Comparison of ENCODE assay signal across 15 cellular contexts in the genomic region with DNA sequence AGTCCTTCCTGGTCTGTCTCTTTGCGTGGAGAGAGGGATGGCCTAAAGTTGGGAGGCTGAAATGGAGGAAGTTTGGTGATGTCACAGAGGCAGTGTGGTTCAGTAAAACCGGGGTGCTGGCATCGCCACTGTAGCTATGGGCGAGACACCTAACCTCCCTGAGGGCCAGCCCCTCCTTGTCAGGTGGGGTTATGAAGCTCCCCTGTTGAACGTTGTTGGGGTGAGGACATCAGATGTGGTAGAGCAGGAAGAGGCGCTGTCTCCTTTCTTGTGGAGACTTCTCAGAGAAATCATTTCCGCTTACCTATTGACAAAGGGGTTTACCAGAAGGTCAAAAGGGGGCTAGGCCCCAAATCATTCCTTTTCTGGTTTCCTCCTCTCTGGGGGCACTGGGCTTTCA.
DNase-seq lines count a peak whose midpoint lies in the region; ATAC-seq and TF ChIP-seq lines count a peak whose summit lies in the region.
"Had no signal": no experiment of that assay in that cellular context is flagged by ENCODE, and none has a peak within 500 bp of the region (broad histone marks: within the 10 kb centered on the region; RNA-seq: fewer than 3 reads in every experiment).

No MANE protein-coding gene starts in this region.

- 58 to 59% methylated on average over 7 of the region's 7 CpGs for WGBS in esophagus, 2 donors
- WGBS in right cardiac atrium: 92% methylated on average over 7 of the region's 7 CpGs

- H3K36me3 ChIP-seq in CD8-positive, alpha-beta T cell (ENCODE audit: insufficient read depth, low read length): no peaks in the 10 kb centered on the region
- H3K36me3 ChIP-seq in esophagus (ENCODE audit: control insufficient read depth in 2 of 2, insufficient read depth in 2 of 2, low read length in 1 of 2): no peaks in the 10 kb centered on the region
- H3K36me3 ChIP-seq: SJSA1 had no signal

- CTCF ChIA-PET in CD4-positive, alpha-beta T cell (lab: Charles Lee): no interaction called here
- CTCF ChIA-PET in CD8-positive, alpha-beta T cell (lab: Charles Lee): interaction anchor here (0.7 kb wide), 1 partner anchor 292 kb away, joined by 3 read pairs; no protein-coding TSS in a partner anchor

- H3K4me1 Mint-ChIP-seq in CD4-positive, alpha-beta T cell (ENCODE audit: low read depth): peaks cover 32% of the 10 kb centered on the region
- H3K4me1 Mint-ChIP-seq in CD8-positive, alpha-beta T cell (ENCODE audit: low read depth): peaks cover 17% of the 10 kb centered on the region
- H3K4me1 Mint-ChIP-seq in activated T-helper 1 cell treated with anti-CD3 and anti-CD28 coated beads, Interleukin-12 subunit alpha, Interleukin-12 subunit beta, Interleukin-2, Interleukin-4 antibody, amounts not matched to agents 30 ng/mL and 10 ng/mL and 1 ng/mL, durations not matched to agents 14 hours and 24 hours and 36 hours (ENCODE audit: low read depth): peaks cover 9% of the 10 kb centered on the region
- H3K4me1 Mint-ChIP-seq: immature natural killer cell had no signal

- no peak overlapping the region for H3K27ac ChIP-seq in CD4-positive, alpha-beta T cell (ENCODE audit: low read depth, low read length)
- no peak overlapping the region for H3K27ac ChIP-seq in CD8-positive, alpha-beta T cell (ENCODE audit: low read depth, low read length)
- H3K27ac ChIP-seq in esophagus (ENCODE audit: low read depth in 2 of 2, low read length in 1 of 2) (peak overlapping the region; percentile 83 to 89), right cardiac atrium (ENCODE audit: low read length) (no peak overlapping the region)
- H3K27ac ChIP-seq: SJSA1 had no signal

- TF ChIP-seq CTCF in CD4-positive, alpha-beta T cell (IDR thresholded peaks at IDR 0.05): no peak
- no peak for TF ChIP-seq CTCF in CD8-positive, alpha-beta T cell (IDR thresholded peaks at IDR 0.05)

- ATAC-seq in CD4-positive, alpha-beta T cell (ENCODE audit: poor library complexity): peak; percentile 91
- peak; percentile 92 for ATAC-seq in CD8-positive, alpha-beta T cell
- no peak for ATAC-seq in right cardiac atrium
- ATAC-seq: activated CD4-positive, CD25-positive, alpha-beta regulatory T cell treated with anti-CD3 and anti-CD28 coated beads, Interleukin-2, amount 50 U/mL, for 24 hours; Panc1 had no signal

- peak overlapping the region; percentile 38 for H3K27ac Mint-ChIP-seq in CD4-positive, alpha-beta T cell
- peak overlapping the region; percentile 89 for H3K27ac Mint-ChIP-seq in CD8-positive, alpha-beta T cell
- no peak overlapping the region for H3K27ac Mint-ChIP-seq in activated T-helper 1 cell treated with anti-CD3 and anti-CD28 coated beads, Interleukin-12 subunit alpha, Interleukin-12 subunit beta, Interleukin-2, Interleukin-4 antibody, amounts not matched to agents 30 ng/mL and 10 ng/mL and 1 ng/mL, durations not matched to agents 14 hours and 24 hours and 36 hours
- H3K27ac Mint-ChIP-seq: immature natural killer cell had no signal

- no peak overlapping the region for H3K4me3 ChIP-seq in CD8-positive, alpha-beta T cell (ENCODE audit: low read depth, low read length)
- H3K4me3 ChIP-seq in esophagus (ENCODE audit: low read depth in 1 of 2, low read length in 2 of 2): no peak overlapping the region
- no peak overlapping the region for H3K4me3 ChIP-seq in right cardiac atrium (ENCODE audit: low read length)
- H3K4me3 ChIP-seq: lung, SJSA1 had no signal

- DNase-seq in CD4-positive, alpha-beta T cell: peak in 3 of 10 experiments; percentile 19 to 59 (median 24)
- DNase-seq in CD8-positive, alpha-beta T cell: peak in 4 of 7 experiments; percentile 6 to 68 (median 19)
- DNase-seq in activated T-helper 1 cell treated with anti-CD3 and anti-CD28 coated beads, Interleukin-12 subunit alpha, Interleukin-12 subunit beta, Interleukin-2, Interleukin-4 antibody, amounts not matched to agents 30 ng/mL and 10 ng/mL and 1 ng/mL, durations not matched to agents 14 hours and 24 hours and 36 hours (ENCODE audit: low spot score): peak; percentile 1
- DNase-seq in islet precursor cell (no peak), NOMO-1 treated with DMSO at 0.1 percent for 48 hours (lab: John Stamatoyannopoulos, UW; ENCODE audit: unreplicated experiment) (no peak), ureter (ENCODE audit: low spot score) (no peak), right cardiac atrium (no peak)
- DNase-seq: GOT3; immature natural killer cell; stimulated activated CD4-positive, alpha-beta T cell treated with anti-CD3 and anti-CD28 coated beads, Interleukin-1b, Interleukin-23, amount 100 ng/mL, for 48 hours had no signal

- POLR2A ChIA-PET in CD4-positive, alpha-beta T cell (lab: Charles Lee): interaction anchor here (0.7 to 1.3 kb wide), 2 partner anchors 14 to 292 kb away, joined by 3 read pairs; no protein-coding TSS in a partner anchor
- POLR2A ChIA-PET in CD8-positive, alpha-beta T cell (lab: Charles Lee): no interaction called here

- peaks cover 23% of the 10 kb centered on the region for H3K4me1 ChIP-seq in CD8-positive, alpha-beta T cell (ENCODE audit: insufficient read depth, low read length)
- peaks cover 5 to 21% of the 10 kb centered on the region in 2 donors for H3K4me1 ChIP-seq in esophagus (ENCODE audit: control insufficient read depth in 2 of 2, insufficient read depth in 2 of 2, low read length in 1 of 2)
- H3K4me1 ChIP-seq in right cardiac atrium (ENCODE audit: control insufficient read depth, insufficient read depth, low read length): no peaks in the 10 kb centered on the region
- H3K4me1 ChIP-seq: SJSA1 had no signal

- peaks cover 33% of the 10 kb centered on the region for H3K27me3 Mint-ChIP-seq in CD4-positive, alpha-beta T cell
- H3K27me3 Mint-ChIP-seq in CD8-positive, alpha-beta T cell (ENCODE audit: low read depth): peaks cover 19% of the 10 kb centered on the region
- peaks cover 8% of the 10 kb centered on the region for H3K27me3 Mint-ChIP-seq in activated T-helper 1 cell treated with anti-CD3 and anti-CD28 coated beads, Interleukin-12 subunit alpha, Interleukin-12 subunit beta, Interleukin-2, Interleukin-4 antibody, amounts not matched to agents 30 ng/mL and 10 ng/mL and 1 ng/mL, durations not matched to agents 14 hours and 24 hours and 36 hours (ENCODE audit: insufficient read depth)

- no peaks in the 10 kb centered on the region for H3K36me3 Mint-ChIP-seq in CD4-positive, alpha-beta T cell (ENCODE audit: low read depth)
- H3K36me3 Mint-ChIP-seq in CD8-positive, alpha-beta T cell: no peaks in the 10 kb centered on the region
- no peaks in the 10 kb centered on the region for H3K36me3 Mint-ChIP-seq in activated T-helper 1 cell treated with anti-CD3 and anti-CD28 coated beads, Interleukin-12 subunit alpha, Interleukin-12 subunit beta, Interleukin-2, Interleukin-4 antibody, amounts not matched to agents 30 ng/mL and 10 ng/mL and 1 ng/mL, durations not matched to agents 14 hours and 24 hours and 36 hours (ENCODE audit: low read depth)
- H3K36me3 Mint-ChIP-seq: immature natural killer cell had no signal

- H3K9me3 ChIP-seq in CD4-positive, alpha-beta T cell (ENCODE audit: control insufficient read depth, low read length): no peaks in the 10 kb centered on the region
- no peaks in the 10 kb centered on the region for H3K9me3 ChIP-seq in CD8-positive, alpha-beta T cell (ENCODE audit: low read length)
- H3K9me3 ChIP-seq in esophagus (ENCODE audit: control insufficient read depth in 2 of 2, insufficient read depth in 1 of 2, low read depth in 1 of 2, low read length in 1 of 2) (peaks cover 0 to 2% of the 10 kb centered on the region in 2 donors), right cardiac atrium (ENCODE audit: control insufficient read depth, low read length) (no peaks in the 10 kb centered on the region)
- H3K9me3 ChIP-seq: SJSA1 had no signal

- H3K4me3 Mint-ChIP-seq in CD4-positive, alpha-beta T cell: peak overlapping the region; percentile 74
- peak overlapping the region; percentile 26 for H3K4me3 Mint-ChIP-seq in CD8-positive, alpha-beta T cell
- H3K4me3 Mint-ChIP-seq in activated T-helper 1 cell treated with anti-CD3 and anti-CD28 coated beads, Interleukin-12 subunit alpha, Interleukin-12 subunit beta, Interleukin-2, Interleukin-4 antibody, amounts not matched to agents 30 ng/mL and 10 ng/mL and 1 ng/mL, durations not matched to agents 14 hours and 24 hours and 36 hours: no peak overlapping the region
- H3K4me3 Mint-ChIP-seq: immature natural killer cell had no signal

- H3K27me3 ChIP-seq in CD4-positive, alpha-beta T cell (ENCODE audit: control insufficient read depth, insufficient read depth, low read length): peaks cover 10% of the 10 kb centered on the region
- H3K27me3 ChIP-seq in CD8-positive, alpha-beta T cell (ENCODE audit: insufficient read depth, low read length): no peaks in the 10 kb centered on the region
- H3K27me3 ChIP-seq in esophagus (ENCODE audit: control insufficient read depth in 1 of 2, insufficient read depth in 2 of 2, low read length in 2 of 2) (no peaks in the 10 kb centered on the region), right cardiac atrium (ENCODE audit: control insufficient read depth, insufficient read depth) (no peaks in the 10 kb centered on the region)
- H3K27me3 ChIP-seq: SJSA1 had no signal

- no peaks in the 10 kb centered on the region for H3K9me3 Mint-ChIP-seq in CD4-positive, alpha-beta T cell
- no peaks in the 10 kb centered on the region for H3K9me3 Mint-ChIP-seq in CD8-positive, alpha-beta T cell
- peaks cover 3% of the 10 kb centered on the region for H3K9me3 Mint-ChIP-seq in activated T-helper 1 cell treated with anti-CD3 and anti-CD28 coated beads, Interleukin-12 subunit alpha, Interleukin-12 subunit beta, Interleukin-2, Interleukin-4 antibody, amounts not matched to agents 30 ng/mL and 10 ng/mL and 1 ng/mL, durations not matched to agents 14 hours and 24 hours and 36 hours
- H3K9me3 Mint-ChIP-seq: immature natural killer cell had no signal

- intact Hi-C loops in CD4-positive, alpha-beta T cell (cut with DNase I, micrococcal nuclease): no loop called here
- intact Hi-C loops in CD8-positive, alpha-beta T cell (cut with DNase I, micrococcal nuclease): no loop called here
- intact Hi-C loops in activated T-helper 1 cell treated with anti-CD3 and anti-CD28 coated beads, Interleukin-12 subunit alpha, Interleukin-12 subunit beta, Interleukin-2, Interleukin-4 antibody, amounts not matched to agents 30 ng/mL and 10 ng/mL and 1 ng/mL, durations not matched to agents 14 hours and 24 hours and 36 hours (cut with micrococcal nuclease): no loop called here
- intact Hi-C loops in right cardiac atrium (cut with DNase I): no loop called here

Comparison
In these comparisons a context has a peak if more than half of its experiments do, and no peak if none do; other contexts are left out.
1. ATAC-seq: peak in CD4-positive, alpha-beta T cell (single experiment) and CD8-positive, alpha-beta T cell (single experiment); none in right cardiac atrium (0 of 2).
2. DNase-seq: peak in CD8-positive, alpha-beta T cell (4 of 7) and activated T-helper 1 cell treated with anti-CD3 and anti-CD28 coated beads, Interleukin-12 subunit alpha, Interleukin-12 subunit beta, Interleukin-2, Interleukin-4 antibody, amounts not matched to agents 30 ng/mL and 10 ng/mL and 1 ng/mL, durations not matched to agents 14 hours and 24 hours and 36 hours (single experiment); none in islet precursor cell (single experiment), NOMO-1 treated with DMSO at 0.1 percent for 48 hours (single experiment), ureter (single experiment) and right cardiac atrium (0 of 3).
3. H3K27ac ChIP-seq: peak in esophagus (2 of 2); none in CD4-positive, alpha-beta T cell (single experiment), CD8-positive, alpha-beta T cell (single experiment) and right cardiac atrium (single experiment).